28 cellular contexts compared by ENCODE assay signal in genomic region chr2:184425083-184425482, GRCh38.
DNase-seq lines count a peak whose midpoint lies in the region; TF ChIP-seq lines count a peak whose summit lies in the region.
"Had no signal": no experiment of that assay in that cellular context is flagged by ENCODE, and none has a peak within 500 bp of the region (broad histone marks: within the 10 kb centered on the region; RNA-seq: fewer than 3 reads in every experiment).

No MANE protein-coding gene starts in this region.

- no peaks in the 10 kb centered on the region for H3K27me3 Mint-ChIP-seq in activated T-helper 1 cell treated with anti-CD3 and anti-CD28 coated beads, Interleukin-12 subunit alpha, Interleukin-12 subunit beta, Interleukin-2, Interleukin-4 antibody, amounts not matched to agents 30 ng/mL and 10 ng/mL and 1 ng/mL, durations not matched to agents 14 hours and 24 hours and 36 hours (ENCODE audit: insufficient read depth)
- H3K27me3 Mint-ChIP-seq: activated CD8-positive, alpha-beta T cell treated with anti-CD3 and anti-CD28 coated beads for 36 hours; activated naive CD8-positive, alpha-beta T cell; CD4-positive, alpha-beta T cell; naive B cell; progenitor cell of endocrine pancreas; stimulated activated naive CD8-positive, alpha-beta T cell treated with anti-CD3 and anti-CD28 coated beads, Interleukin-15, Interleukin-2, amounts not matched to agents 100 ng/mL and 50 ng/mL, for 24 hours had no signal

- no peak for TF ChIP-seq EP300 in tibial nerve (IDR thresholded peaks at IDR 0.05)

- 86 to 89% methylated on average over 2 of the region's 2 CpGs for WGBS in tibial nerve, 2 donors

- H3K4me2 ChIP-seq in OCI-LY7 (ENCODE audit: low read length), result no peak overlapping the region
- H3K4me2 ChIP-seq: KMS-11 had no signal

- H2AFZ ChIP-seq in OCI-LY7 (ENCODE audit: low read length), result no peak overlapping the region

- H3K4me3 ChIP-seq in NB4 (ENCODE audit: low read depth, low read length) (no peak overlapping the region), epithelial cell of proximal tubule (ENCODE audit: low read depth, low read length) (no peak overlapping the region), tibial nerve (no peak overlapping the region), OCI-LY7 (ENCODE audit: low read depth, low read length, poor library complexity, severe bottlenecking) (no peak overlapping the region)
- H3K4me3 ChIP-seq: Peyer's patch, skin epidermis had no signal

- H3K36me3 Mint-ChIP-seq in activated T-helper 1 cell treated with anti-CD3 and anti-CD28 coated beads, Interleukin-12 subunit alpha, Interleukin-12 subunit beta, Interleukin-2, Interleukin-4 antibody, amounts not matched to agents 30 ng/mL and 10 ng/mL and 1 ng/mL, durations not matched to agents 14 hours and 24 hours and 36 hours (ENCODE audit: low read depth), result no peaks in the 10 kb centered on the region
- H3K36me3 Mint-ChIP-seq: activated naive CD8-positive, alpha-beta T cell; mesothelial cell of epicardium; naive B cell had no signal

- H4K20me1 ChIP-seq in OCI-LY7 (ENCODE audit: insufficient read depth, low read length), result no peaks in the 10 kb centered on the region

- no peaks in the 10 kb centered on the region for H3K79me2 ChIP-seq in OCI-LY7 (ENCODE audit: insufficient read depth, low read depth, low read length)

- no peaks in the 10 kb centered on the region for H3K27me3 ChIP-seq in tibial nerve
- H3K27me3 ChIP-seq: Peyer's patch had no signal

- no peak overlapping the region for H3K27ac Mint-ChIP-seq in activated T-helper 1 cell treated with anti-CD3 and anti-CD28 coated beads, Interleukin-12 subunit alpha, Interleukin-12 subunit beta, Interleukin-2, Interleukin-4 antibody, amounts not matched to agents 30 ng/mL and 10 ng/mL and 1 ng/mL, durations not matched to agents 14 hours and 24 hours and 36 hours
- H3K27ac Mint-ChIP-seq: activated CD8-positive, alpha-beta T cell treated with anti-CD3 and anti-CD28 coated beads for 36 hours; activated naive CD8-positive, alpha-beta T cell; activated T-helper 2 cell treated with anti-CD3 and anti-CD28 coated beads, Interferon-gamma antibody, Interleukin-2, Interleukin-4, amounts not matched to agents 10 μg/mL and 5 μg/mL and 100 μg/mL, durations not matched to agents 14 hours and 24 hours and 36 hours; CD4-positive, alpha-beta T cell; mesothelial cell of epicardium; naive B cell; progenitor cell of endocrine pancreas; stimulated activated naive CD8-positive, alpha-beta T cell treated with anti-CD3 and anti-CD28 coated beads, Interleukin-15, Interleukin-2, amounts not matched to agents 100 ng/mL and 50 ng/mL, for 24 hours had no signal

- H3K4me1 Mint-ChIP-seq in activated T-helper 1 cell treated with anti-CD3 and anti-CD28 coated beads, Interleukin-12 subunit alpha, Interleukin-12 subunit beta, Interleukin-2, Interleukin-4 antibody, amounts not matched to agents 30 ng/mL and 10 ng/mL and 1 ng/mL, durations not matched to agents 14 hours and 24 hours and 36 hours (ENCODE audit: low read depth), result no peaks in the 10 kb centered on the region
- H3K4me1 Mint-ChIP-seq: mesothelial cell of epicardium, naive B cell had no signal

- H3K4me1 ChIP-seq in tibial nerve, result no peaks in the 10 kb centered on the region
- no peaks in the 10 kb centered on the region for H3K4me1 ChIP-seq in OCI-LY7 (ENCODE audit: insufficient read depth, low read length, poor library complexity, severe bottlenecking)
- H3K4me1 ChIP-seq: Peyer's patch had no signal

- no peaks in the 10 kb centered on the region for H3K9me3 Mint-ChIP-seq in activated T-helper 1 cell treated with anti-CD3 and anti-CD28 coated beads, Interleukin-12 subunit alpha, Interleukin-12 subunit beta, Interleukin-2, Interleukin-4 antibody, amounts not matched to agents 30 ng/mL and 10 ng/mL and 1 ng/mL, durations not matched to agents 14 hours and 24 hours and 36 hours
- H3K9me3 Mint-ChIP-seq: mesothelial cell of epicardium; stimulated activated naive CD8-positive, alpha-beta T cell treated with anti-CD3 and anti-CD28 coated beads, Interleukin-15, Interleukin-2, amounts not matched to agents 100 ng/mL and 50 ng/mL, for 24 hours had no signal

- intact Hi-C loops in activated T-helper 1 cell treated with anti-CD3 and anti-CD28 coated beads, Interleukin-12 subunit alpha, Interleukin-12 subunit beta, Interleukin-2, Interleukin-4 antibody, amounts not matched to agents 30 ng/mL and 10 ng/mL and 1 ng/mL, durations not matched to agents 14 hours and 24 hours and 36 hours (cut with micrococcal nuclease), result no loop called here
- intact Hi-C loops in OCI-LY7 (cut with micrococcal nuclease; ENCODE audit: unreplicated experiment), result no loop called here

- no peaks in the 10 kb centered on the region for H3K9me3 ChIP-seq in tibial nerve
- no peaks in the 10 kb centered on the region for H3K9me3 ChIP-seq in OCI-LY7 (ENCODE audit: low read length)
- H3K9me3 ChIP-seq: Peyer's patch had no signal

- no TSS peak for BruUV-seq in OCI-LY7 (replicated peaks; lab: Mats Ljungman, UMichigan)

- no peaks in the 10 kb centered on the region for H3K36me3 ChIP-seq in tibial nerve
- no peaks in the 10 kb centered on the region for H3K36me3 ChIP-seq in OCI-LY7 (ENCODE audit: insufficient read depth, low read length)
- H3K36me3 ChIP-seq: Peyer's patch had no signal

- DNase-seq in SKM-1 treated with dmso at 0.1 percent for 144 hours (lab: John Stamatoyannopoulos, UW; ENCODE audit: unreplicated experiment) (peak; percentile 18), SKM-1 (lab: John Stamatoyannopoulos, UW; ENCODE audit: unreplicated experiment) (no peak), NB4 (ENCODE audit: low read depth) (peak; percentile 75), epithelial cell of proximal tubule (ENCODE audit: low read depth) (peak; percentile 55), tibial nerve (ENCODE audit: low spot score in 2 of 2) (no peak), OCI-LY7 (ENCODE audit: low spot score) (no peak), T1000 (lab: John Stamatoyannopoulos, UW) (no peak)
- DNase-seq in activated T-helper 1 cell treated with anti-CD3 and anti-CD28 coated beads, Interleukin-12 subunit alpha, Interleukin-12 subunit beta, Interleukin-2, Interleukin-4 antibody, amounts not matched to agents 30 ng/mL and 10 ng/mL and 1 ng/mL, durations not matched to agents 14 hours and 24 hours and 36 hours (ENCODE audit: low spot score), result no peak
- DNase-seq: activated CD4-positive, alpha-beta T cell treated with anti-CD3 and anti-CD28 coated beads for 1 hour; activated CD8-positive, alpha-beta T cell treated with anti-CD3 and anti-CD28 coated beads for 36 hours; AML-193; CD4-positive, alpha-beta T cell; dermis blood vessel endothelial cell; islet precursor cell; naive B cell; NCI-H1048; NCI-H1694; NCI-H510A treated with DMSO at 0.1 percent for 48 hours; Peyer's patch; SHP77 treated with DMSO at 0.1 percent for 48 hours; T-helper 1 cell had no signal

- TF ChIP-seq CTCF in NB4 (IDR thresholded peaks at IDR 0.05; ENCODE audit: low read depth, low read length), result no peak
- no peak for TF ChIP-seq CTCF in epithelial cell of proximal tubule (conservative IDR thresholded peaks at IDR 0.05; ENCODE audit: low read depth, low read length)
- TF ChIP-seq CTCF in tibial nerve (IDR thresholded peaks at IDR 0.05), result no peak
- no peak for TF ChIP-seq CTCF in OCI-LY7 (conservative IDR thresholded peaks at IDR 0.05; ENCODE audit: low read length)

- H3K4me3 Mint-ChIP-seq in activated T-helper 1 cell treated with anti-CD3 and anti-CD28 coated beads, Interleukin-12 subunit alpha, Interleukin-12 subunit beta, Interleukin-2, Interleukin-4 antibody, amounts not matched to agents 30 ng/mL and 10 ng/mL and 1 ng/mL, durations not matched to agents 14 hours and 24 hours and 36 hours, result no peak overlapping the region
- H3K4me3 Mint-ChIP-seq: activated CD8-positive, alpha-beta T cell treated with anti-CD3 and anti-CD28 coated beads for 36 hours; activated naive CD8-positive, alpha-beta T cell; CD4-positive, alpha-beta T cell; mesothelial cell of epicardium; naive B cell; stimulated activated naive CD8-positive, alpha-beta T cell treated with anti-CD3 and anti-CD28 coated beads, Interleukin-15, Interleukin-2, amounts not matched to agents 100 ng/mL and 50 ng/mL, for 24 hours had no signal

- POLR2A ChIA-PET in OCI-LY7 (lab: Charles Lee), result interaction anchor here (1.0 to 3.1 kb wide), 3 partner anchors 11 to 38 kb away, joined by 4 to 9 read pairs (median 5); no protein-coding TSS in a partner anchor

- no peaks in the 10 kb centered on the region for H3K9me2 ChIP-seq in OCI-LY7 (ENCODE audit: insufficient read depth, low read length)

- H3K27ac ChIP-seq in tibial nerve, result no peak overlapping the region
- H3K27ac ChIP-seq in OCI-LY7 (ENCODE audit: low read depth, low read length, poor library complexity, severe bottlenecking), result no peak overlapping the region
- H3K27ac ChIP-seq: KMS-11, Peyer's patch, skin epidermis had no signal

- no peak for TF ChIP-seq POLR2A in NB4 (IDR thresholded peaks at IDR 0.05; ENCODE audit: extremely low read depth, insufficient read length)
- TF ChIP-seq POLR2A in tibial nerve (IDR thresholded peaks at IDR 0.05), result no peak

- CTCF ChIA-PET in OCI-LY7 (lab: Charles Lee; ENCODE audit: unreplicated experiment), result no interaction called here

Comparison
In these comparisons a context has a peak if more than half of its experiments do, and no peak if none do; other contexts are left out.
1. DNase-seq: peak in SKM-1 treated with dmso at 0.1 percent for 144 hours (single experiment), NB4 (single experiment) and epithelial cell of proximal tubule (single experiment); none in SKM-1 (single experiment), tibial nerve (0 of 2), activated T-helper 1 cell treated with anti-CD3 and anti-CD28 coated beads, Interleukin-12 subunit alpha, Interleukin-12 subunit beta, Interleukin-2, Interleukin-4 antibody, amounts not matched to agents 30 ng/mL and 10 ng/mL and 1 ng/mL, durations not matched to agents 14 hours and 24 hours and 36 hours (single experiment), OCI-LY7 (single experiment) and T1000 (single experiment).